Comparison of ENCODE assay signal across 1 cellular context in genomic region chr22:20319745-20320658, GRCh38.
TF ChIP-seq lines count a peak whose summit lies in the region.

Gene DGCR6L (minus strand): TSS chr22:20320060. CDS start chr22:20319988, 72 bp downstream.

TF ChIP-seq in K562, 482 proteins besides CTCF, POLR2A, EP300 and RAD21 (continued from another document):
- TF ChIP-seq HIVEP1 (CRISPR knock-in tag; IDR thresholded peaks at IDR 0.05) (peak; percentile 73; the same call in 1 of the 2 replicates), ZNF124 (CRISPR knock-in tag; IDR thresholded peaks at IDR 0.05) (peak; percentile 92; the same call in 1 of the 2 replicates), ZNF280A (IDR thresholded peaks at IDR 0.05; ENCODE audit: low read depth, partially characterized antibody) (no peak), ZNF184 (CRISPR knock-in tag; IDR thresholded peaks at IDR 0.05) (no peak), ZNF232 (CRISPR knock-in tag; IDR thresholded peaks at IDR 0.05) (peak; percentile 69; the same call in 1 of the 2 replicates), DDX20 (tag; IDR thresholded peaks at IDR 0.05; ENCODE audit: low read depth) (no peak), FOXJ2 (tag; IDR thresholded peaks at IDR 0.05) (no peak), ZNF175 (CRISPR knock-in tag; IDR thresholded peaks at IDR 0.05; ENCODE audit: low read depth) (no peak), KLF6 (CRISPR knock-in tag; IDR thresholded peaks at IDR 0.05; ENCODE audit: borderline replicate concordance) (peak; percentile 93; the same call in 1 of the 2 replicates), AFF4 (CRISPR knock-in tag; IDR thresholded peaks at IDR 0.05) (no peak; the same call in none of the 2 replicates), GABPB1 (CRISPR knock-in tag; IDR thresholded peaks at IDR 0.05) (peak; percentile 74), KAT2B (IDR thresholded peaks at IDR 0.05; ENCODE audit: low read depth, low read length) (no peak), TFE3 (CRISPR knock-in tag; IDR thresholded peaks at IDR 0.05) (peak; percentile 39), SMARCA5 (IDR thresholded peaks at IDR 0.05) (0 out of 2 replicates have a peak, but pooled peaks have one; percentile 53), SETDB1 (IDR thresholded peaks at IDR 0.05; ENCODE audit: low read length) (peak; percentile 99), ZNF253 (CRISPR knock-in tag; conservative IDR thresholded peaks at IDR 0.05) (no peak), ARNT (IDR thresholded peaks at IDR 0.05) (no peak; a peak in 1 of 4 replicates), CGGBP1 (CRISPR knock-in tag; IDR thresholded peaks at IDR 0.05) (peak; percentile 87), NR2F6 (CRISPR knock-in tag; IDR thresholded peaks at IDR 0.05) (peak; percentile 79; the same call in 1 of the 2 replicates), HMGXB4 (CRISPR knock-in tag; IDR thresholded peaks at IDR 0.05) (peak; percentile 76; the same call in 1 of the 2 replicates), MNT (conservative IDR thresholded peaks at IDR 0.05) (no peak), TCF7L2 (IDR thresholded peaks at IDR 0.05; ENCODE audit: low read depth, low read length) (no peak), MBD1 (CRISPR knock-in tag; IDR thresholded peaks at IDR 0.05) (no peak), RB1 (IDR thresholded peaks at IDR 0.05; ENCODE audit: low read depth) (peak; percentile 99), TCF7 (IDR thresholded peaks at IDR 0.05; ENCODE audit: borderline replicate concordance) (0 out of 2 replicates have a peak, but pooled peaks have one; percentile 19), FOXM1 (IDR thresholded peaks at IDR 0.05; ENCODE audit: low read depth) (no peak), FOXM1 (CRISPR knock-in tag; IDR thresholded peaks at IDR 0.05; ENCODE audit: low read depth) (peak; percentile 92), E2F3 (CRISPR knock-in tag; IDR thresholded peaks at IDR 0.05) (peak; percentile 93), MCM5 (IDR thresholded peaks at IDR 0.05; ENCODE audit: low read depth) (no peak), GABPA (tag; conservative IDR thresholded peaks at IDR 0.05; ENCODE audit: low read depth) (no peak), ZNF780A (CRISPR knock-in tag; IDR thresholded peaks at IDR 0.05) (no peak), TRIM24 (IDR thresholded peaks at IDR 0.05) (peak in 1 of 2 experiments; percentile 53; a peak in 2 of 4 replicates), PREB (CRISPR knock-in tag; IDR thresholded peaks at IDR 0.05) (no peak), TSC22D4 (tag; IDR thresholded peaks at IDR 0.05) (no peak), USF1 (CRISPR knock-in tag; IDR thresholded peaks at IDR 0.05) (peak; percentile 21), ATF7 (IDR thresholded peaks at IDR 0.05) (peak; percentile 85), FOXK2 (conservative IDR thresholded peaks at IDR 0.05 in 1 of 2, IDR thresholded peaks at IDR 0.05 in 1 of 2; ENCODE audit: low read depth in 2 of 2) (peak in 1 of 2 experiments; percentile 57; a peak in 3 of 4 replicates), ZNF174 (CRISPR knock-in tag; IDR thresholded peaks at IDR 0.05) (no peak), CC2D1A (IDR thresholded peaks at IDR 0.05) (no peak; the same call in 1 of the 2 replicates), ATF2 (CRISPR knock-in tag; IDR thresholded peaks at IDR 0.05) (peak; percentile 57; the same call in 1 of the 2 replicates), MAFG (tag; conservative IDR thresholded peaks at IDR 0.05) (peak; percentile 98), SRSF7 (optimal IDR thresholded peaks at IDR 0.05; ENCODE audit: low read depth, low read length) (no peak), IFI16 (CRISPR knock-in tag; IDR thresholded peaks at IDR 0.05) (no peak), MAX (CRISPR knock-in tag; IDR thresholded peaks at IDR 0.05) (peak; percentile 86)
